8 cellular contexts compared by ENCODE assay signal in the genomic region with DNA sequence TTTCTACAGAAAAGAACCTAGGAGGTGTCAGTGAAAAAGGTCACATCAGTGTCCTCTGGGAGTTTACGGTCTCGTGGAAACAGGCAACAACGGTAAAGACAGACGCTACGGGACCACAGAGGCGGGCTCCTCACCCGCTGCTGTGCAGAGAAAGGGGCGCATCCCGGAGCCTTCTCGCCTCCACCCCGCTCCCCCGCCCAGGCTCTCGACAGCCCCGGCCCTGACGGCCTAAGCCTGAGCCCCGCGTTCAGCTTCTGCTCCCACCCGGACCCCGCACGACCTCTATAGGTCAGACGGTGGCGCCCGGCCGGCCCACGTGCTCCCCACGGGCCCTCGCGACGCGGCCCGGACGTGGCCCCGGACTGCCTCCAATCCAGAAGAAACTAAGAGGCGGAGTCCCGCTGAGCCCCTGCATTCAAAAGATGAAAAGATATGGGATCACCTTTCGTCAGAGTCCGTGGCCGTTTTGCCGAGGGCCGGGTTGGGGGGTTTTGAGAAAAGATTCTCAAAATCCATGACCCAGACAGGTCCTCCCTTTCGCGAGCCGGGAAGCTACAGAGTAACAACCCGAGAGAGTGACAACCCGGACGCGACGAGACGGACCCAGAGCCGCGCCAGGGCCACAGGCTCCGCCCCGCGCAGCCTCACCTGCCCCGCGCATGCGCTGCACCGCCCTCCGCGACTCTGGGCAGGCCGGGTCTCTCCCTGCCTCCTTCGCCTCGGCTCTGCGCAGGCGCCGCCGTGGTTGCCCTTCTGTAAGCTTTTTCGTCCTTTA. TPM values are rescaled to one million over a fixed set of nuclear protein-coding genes. Genes with fewer than 3 reads are reported as not detected.
DNase-seq lines count a peak whose midpoint lies in the region; ATAC-seq, FAIRE-seq and TF ChIP-seq lines count a peak whose summit lies in the region.

TSS of gene ZC3H8 (minus strand) at position 577 of the 775 bp plus-strand sequence. CDS start at position 516, 61 bp downstream.

- H3K9ac ChIP-seq in HUES48 (ENCODE audit: low read depth, low read length) (peak within 1 kb of the TSS; percentile 65), NT2/D1 (ENCODE audit: insufficient read length, low read depth) (peak within 1 kb of the TSS; percentile 34), H1 (replicated peaks in 1 of 4; ENCODE audit: extremely low read depth in 1 of 4, low read depth in 3 of 4, low read length in 3 of 4) (peak within 1 kb of the TSS; percentile 30 to 71 (median 49)), mesendoderm (ENCODE audit: low read length) (peak within 1 kb of the TSS; percentile 90)

- H3K4me3 ChIP-seq in HUES48 (ENCODE audit: low read depth, low read length): peak within 1 kb of the TSS; percentile 91
- H3K4me3 ChIP-seq in NT2/D1 (ENCODE audit: insufficient read length, low read depth): peak within 1 kb of the TSS; percentile 63
- H3K4me3 ChIP-seq in H1 (ENCODE audit: extremely low read depth in 1 of 4, insufficient read depth in 2 of 4, low read depth in 3 of 4, low read length in 4 of 4): peak within 1 kb of the TSS; percentile 75 to 83 (median 80)
- H3K4me3 ChIP-seq in mesendoderm (ENCODE audit: low read length): peak within 1 kb of the TSS; percentile 77

- H3K23ac ChIP-seq in H1 (ENCODE audit: insufficient read length) (no peak within 1 kb of the TSS), mesendoderm (ENCODE audit: low read length) (peak within 1 kb of the TSS; percentile 70)

- H3K18ac ChIP-seq in H1 (ENCODE audit: extremely low read depth, low read length) (no peak within 1 kb of the TSS), mesendoderm (ENCODE audit: low read length) (peak within 1 kb of the TSS; percentile 46)

- H3K4ac ChIP-seq in H1 (replicated peaks; ENCODE audit: insufficient read length, low read depth, low read length): no peak within 1 kb of the TSS
- H3K4ac ChIP-seq in mesendoderm (ENCODE audit: low read depth, low read length): no peak within 1 kb of the TSS

- H2AK5ac ChIP-seq in H1 (ENCODE audit: low read depth, low read length): no peak within 1 kb of the TSS
- H2AK5ac ChIP-seq in mesendoderm (ENCODE audit: low read length): no peak within 1 kb of the TSS

- DNase-seq in D341Med (ENCODE audit: low spot score) (peak; percentile 100), NT2/D1 (ENCODE audit: low read depth, low spot score) (peak; percentile 88), H1 (ENCODE audit: low read depth in 1 of 2, low spot score in 2 of 2) (peak; percentile 70 to 97), mesendoderm (peak; percentile 94)
- DNase-seq in activated CD8-positive, alpha-beta memory T cell treated with anti-CD3 and anti-CD28 coated beads, Interleukin-2, amount 10 ng/mL, durations not matched to agents 7 days and 5 days: peak; percentile 97
- peak; percentile 86 for DNase-seq in stimulated activated CD8-positive, alpha-beta memory T cell treated with anti-CD3 and anti-CD28 coated beads, Interleukin-15, amount 100 ng/mL, for 1 hour (ENCODE audit: low read depth)

- H3K36me3 ChIP-seq in HUES48 (ENCODE audit: control insufficient read depth, insufficient read depth, low read length) (no peaks in the 10 kb centered on the region), NT2/D1 (ENCODE audit: insufficient read depth, insufficient read length, low read length) (peaks cover 11% of the 10 kb centered on the region), H1 (ENCODE audit: control insufficient read depth in 2 of 4, insufficient read depth in 4 of 4, low read length in 3 of 4) (no peaks in the 10 kb centered on the region), mesendoderm (ENCODE audit: control insufficient read depth, insufficient read depth, low read length) (no peaks in the 10 kb centered on the region)

- H2BK5ac ChIP-seq in H1 (ENCODE audit: low read depth, low read length) (no peak within 1 kb of the TSS), mesendoderm (ENCODE audit: low read length) (no peak within 1 kb of the TSS)

- no peak; a peak in 1 of 4 replicates for TF ChIP-seq RAD21 in H1 (IDR thresholded peaks at IDR 0.05 in 1 of 2, conservative IDR thresholded peaks at IDR 0.05 in 1 of 2; ENCODE audit: low read depth in 2 of 2, low read length in 2 of 2)

- no peak within 1 kb of the TSS for H2BK20ac ChIP-seq in H1 (ENCODE audit: low read length)

- H3K27ac Mint-ChIP-seq in activated CD8-positive, alpha-beta memory T cell treated with anti-CD3 and anti-CD28 coated beads, Interleukin-2, amount 10 ng/mL, durations not matched to agents 7 days and 5 days: peak within 1 kb of the TSS; percentile 90

- H2BK15ac ChIP-seq in H1 (ENCODE audit: low read length) (no peak within 1 kb of the TSS), mesendoderm (replicated peaks; ENCODE audit: low read depth) (no peak within 1 kb of the TSS)

- no peak within 1 kb of the TSS for H2BK120ac ChIP-seq in H1 (replicated peaks; ENCODE audit: low read depth, low read length)
- H2BK120ac ChIP-seq in mesendoderm (ENCODE audit: low read depth, low read length): no peak within 1 kb of the TSS

- no peak within 1 kb of the TSS for H4K91ac ChIP-seq in H1 (replicated peaks; ENCODE audit: insufficient read length, low read length)

- TF ChIP-seq POLR2A in H1 (IDR thresholded peaks at IDR 0.05; ENCODE audit: control extremely low read depth in 1 of 2, low read depth in 2 of 2, low read length in 2 of 2): peak in 1 of 2 experiments; percentile 74; a peak in 2 of 3 replicates

- H3K27me3 ChIP-seq in HUES48 (ENCODE audit: control insufficient read depth, insufficient read depth, low read length): no peaks in the 10 kb centered on the region
- no peaks in the 10 kb centered on the region for H3K27me3 ChIP-seq in NT2/D1 (ENCODE audit: insufficient read depth, insufficient read length)
- H3K27me3 ChIP-seq in H1 (replicated peaks in 1 of 4; ENCODE audit: control insufficient read depth in 3 of 4, extremely low read depth in 1 of 4, insufficient read depth in 3 of 4, low read length in 3 of 4): no peaks in the 10 kb centered on the region
- no peaks in the 10 kb centered on the region for H3K27me3 ChIP-seq in mesendoderm (ENCODE audit: insufficient read depth, low read length, poor library complexity)

- H3K9me3 ChIP-seq in HUES48 (ENCODE audit: control insufficient read depth, insufficient read depth, low read length) (no peaks in the 10 kb centered on the region), NT2/D1 (ENCODE audit: insufficient read depth, low read length) (no peaks in the 10 kb centered on the region), H1 (ENCODE audit: insufficient read depth in 2 of 2, low read depth in 1 of 2, low read length in 1 of 2) (no peaks in the 10 kb centered on the region)

- H3K56ac ChIP-seq in H1 (replicated peaks; ENCODE audit: insufficient read length, low read depth, low read length): no peak within 1 kb of the TSS
- H3K56ac ChIP-seq in mesendoderm (ENCODE audit: low read length): peak within 1 kb of the TSS; percentile 91

- H2AFZ ChIP-seq in H1 (ENCODE audit: low read length): peak within 1 kb of the TSS; percentile 34

- WGBS in H1 (ENCODE audit: extremely low coverage in 1 of 2, insufficient coverage in 1 of 2, insufficient read length in 1 of 2, insufficient replicate concordance in 2 of 2, low coverage in 1 of 2, low lambda C conversion rate in 2 of 2, missing lambda C conversion rate in 1 of 2), 2 experiments: 1% methylated on average over 50 of the region's 68 CpGs; no CpG with 5 or more reads in 1 of the 2 experiments
- WGBS in mesendoderm (ENCODE audit: extremely low coverage, insufficient coverage, low lambda C conversion rate): no CpG with 5 or more reads among the region's 68 CpGs

- POLR2A ChIA-PET in H1 (lab: Charles Lee; ENCODE audit: partially characterized antibody): interaction anchor here (0.6 to 3.2 kb wide), 7 partner anchors 11 to 290 kb away, joined by 3 to 16 read pairs (median 4); partner anchors contain the start of gene FBLN7

- peak within 1 kb of the TSS; percentile 73 to 77 for H3K4me2 ChIP-seq in H1 (ENCODE audit: insufficient read depth in 1 of 2, low read depth in 2 of 2, low read length in 2 of 2)
- peak within 1 kb of the TSS; percentile 94 for H3K4me2 ChIP-seq in mesendoderm (ENCODE audit: low read length)

- H4K8ac ChIP-seq in H1 (ENCODE audit: extremely low read depth, insufficient read depth, low read length) (peak within 1 kb of the TSS; percentile 68; the same call in 1 of the 2 replicates), mesendoderm (ENCODE audit: low read depth, low read length) (peak within 1 kb of the TSS; percentile 30)

- no peaks in the 10 kb centered on the region; the same call in 1 of the 2 replicates for H3K23me2 ChIP-seq in H1 (ENCODE audit: low read depth, low read length)

- peaks cover 7% of the 10 kb centered on the region for H3K4me1 ChIP-seq in HUES48 (ENCODE audit: control insufficient read depth, insufficient read depth, low read length)
- no peaks in the 10 kb centered on the region for H3K4me1 ChIP-seq in NT2/D1 (ENCODE audit: insufficient read depth, insufficient read length)
- H3K4me1 ChIP-seq in H1 (replicated peaks in 1 of 4; ENCODE audit: control insufficient read depth in 3 of 4, insufficient read depth in 4 of 4, low read length in 3 of 4): peaks cover 0 to 2% (median 0%) of the 10 kb centered on the region in 4 experiments; a peak in 1 of 7 replicates
- H3K4me1 ChIP-seq in mesendoderm (ENCODE audit: control insufficient read depth, low read depth, low read length): peaks cover 2% of the 10 kb centered on the region

- peak within 1 kb of the TSS; percentile 84 for H3K4me3 Mint-ChIP-seq in activated CD8-positive, alpha-beta memory T cell treated with anti-CD3 and anti-CD28 coated beads, Interleukin-2, amount 10 ng/mL, durations not matched to agents 7 days and 5 days

- TF ChIP-seq EP300 in H1 (IDR thresholded peaks at IDR 0.05; ENCODE audit: borderline replicate concordance in 1 of 2, low read depth in 2 of 2, low read length in 2 of 2): 0 out of 3 replicates have a peak, but pooled peaks of 1 of the 2 experiments have one; percentile 7

- CTCF ChIA-PET in activated CD8-positive, alpha-beta memory T cell treated with anti-CD3 and anti-CD28 coated beads, Interleukin-2, amount 10 ng/mL, durations not matched to agents 7 days and 5 days (lab: Charles Lee): interaction anchor here (0.7 to 2.9 kb wide), 9 partner anchors 12 to 283 kb away, joined by 3 to 11 read pairs (median 4); partner anchors contain the start of genes RGPD8 and TMEM87B
- CTCF ChIA-PET in H1 (lab: Charles Lee; ENCODE audit: partially characterized antibody): interaction anchor here (0.6 to 1.3 kb wide), 6 partner anchors 9 to 328 kb away, joined by 3 to 8 read pairs (median 3); no protein-coding TSS in a partner anchor

- no peaks in the 10 kb centered on the region for H3K27me3 Mint-ChIP-seq in activated CD8-positive, alpha-beta memory T cell treated with anti-CD3 and anti-CD28 coated beads, Interleukin-2, amount 10 ng/mL, durations not matched to agents 7 days and 5 days

- no peak within 1 kb of the TSS for H2BK12ac ChIP-seq in H1 (ENCODE audit: low read depth, low read length)

- H3K4me1 Mint-ChIP-seq in activated CD8-positive, alpha-beta memory T cell treated with anti-CD3 and anti-CD28 coated beads, Interleukin-2, amount 10 ng/mL, durations not matched to agents 7 days and 5 days: peaks cover 29% of the 10 kb centered on the region

- H3K79me2 ChIP-seq in H1 (ENCODE audit: control insufficient read depth in 1 of 2, insufficient read depth in 2 of 2, low read length in 2 of 2) (peaks cover 0 to 7% of the 10 kb centered on the region in 2 experiments; a peak in 1 of 4 replicates), mesendoderm (ENCODE audit: control insufficient read depth, insufficient read depth, low read length) (peaks cover 1% of the 10 kb centered on the region)

- H3K79me1 ChIP-seq in H1 (ENCODE audit: low read depth, low read length): no peaks in the 10 kb centered on the region
- H3K79me1 ChIP-seq in mesendoderm (ENCODE audit: low read length): peaks cover 3% of the 10 kb centered on the region

- H4K5ac ChIP-seq in H1 (ENCODE audit: insufficient read length, low read depth, low read length) (no peak within 1 kb of the TSS), mesendoderm (ENCODE audit: low read length) (no peak within 1 kb of the TSS)

- no peak for FAIRE-seq in H1 (lab: Jason Lieb, UNC)

- no peaks in the 10 kb centered on the region for H3K9me3 Mint-ChIP-seq in activated CD8-positive, alpha-beta memory T cell treated with anti-CD3 and anti-CD28 coated beads, Interleukin-2, amount 10 ng/mL, durations not matched to agents 7 days and 5 days (ENCODE audit: low read depth)

- no peak within 1 kb of the TSS for H3K14ac ChIP-seq in H1 (ENCODE audit: insufficient read length)

- ATAC-seq in GM21390 (IDR thresholded peaks at IDR 0.05; ENCODE audit: unreplicated experiment): peak; percentile 89
- peak; percentile 95 for ATAC-seq in activated CD8-positive, alpha-beta memory T cell treated with anti-CD3 and anti-CD28 coated beads, Interleukin-2, amount 10 ng/mL, durations not matched to agents 7 days and 5 days

- no peak for TF ChIP-seq CTCF in H1 (IDR thresholded peaks at IDR 0.05; ENCODE audit: control extremely low read depth in 1 of 3, insufficient read depth in 1 of 3, low read depth in 1 of 3, low read length in 3 of 3)

- peaks cover 4% of the 10 kb centered on the region for H3K36me3 Mint-ChIP-seq in activated CD8-positive, alpha-beta memory T cell treated with anti-CD3 and anti-CD28 coated beads, Interleukin-2, amount 10 ng/mL, durations not matched to agents 7 days and 5 days

- H4K20me1 ChIP-seq in H1 (replicated peaks in 1 of 2; ENCODE audit: control insufficient read depth in 1 of 2, insufficient read depth in 2 of 2, low read length in 2 of 2): no peaks in the 10 kb centered on the region

- H3K27ac ChIP-seq in HUES48 (ENCODE audit: low read depth, low read length) (peak within 1 kb of the TSS; percentile 78), H1 (ENCODE audit: low read depth, low read length) (no peak within 1 kb of the TSS), mesendoderm (ENCODE audit: low read depth, low read length) (peak within 1 kb of the TSS; percentile 67)

RNA-seq across cellular contexts. Expression of gene ZC3H8, which starts in this region (rescaled TPM):
- total RNA-seq in activated CD8-positive, alpha-beta memory T cell treated with anti-CD3 and anti-CD28 coated beads, Interleukin-2, amount 10 ng/mL, durations not matched to agents 7 days and 5 days: 10 to 100 TPM; 10.5 to 16.0 TPM
- 7.1 and 8.8 TPM in 2 replicates for total RNA-seq in H1 (2021; fragmentation: NEBNext Ultra II Directional; extraction: Animal tissue kit (Norgen Biotek cat#: 25700))
- 0.66 and 1.9 TPM in 2 replicates for polyA plus RNA-seq in H1 (2011; rRNA removed)
- 4.3 TPM for polyA plus RNA-seq in H1 (2011; cell fraction: cytosol; rRNA removed)
- polyA plus RNA-seq in H1 (2011; cell fraction: nucleus; rRNA removed): 1.3 TPM
- polyA plus RNA-seq in H1 (2012, experiment 1 of 2): 4.8 to 10.4 TPM (median 6.2 TPM) in 4 replicates
- 0.88 TPM for polyA plus RNA-seq in H1 (2012, experiment 2 of 2)
- 17.9 TPM for polyA plus RNA-seq in H1 (2013, experiment 1 of 2)
- polyA plus RNA-seq in H1 (2013, experiment 2 of 2): 16.3 TPM
- 0.63 and 1.1 TPM in 2 replicates for polyA minus RNA-seq in H1 (2011; rRNA and poly(A)+ RNA removed)
- 0.73 TPM for polyA minus RNA-seq in H1 (2011; cell fraction: cytosol; rRNA and poly(A)+ RNA removed)
- polyA minus RNA-seq in H1 (2011; cell fraction: nucleus; rRNA and poly(A)+ RNA removed): 2.7 TPM
- polyA plus RNA-seq in mesendoderm (2013, experiment 1 of 2): 20.6 TPM
- 16.9 TPM for polyA plus RNA-seq in mesendoderm (2013, experiment 2 of 2)

Comparison
In these comparisons a context has a peak if more than half of its experiments do, and no peak if none do; other contexts are left out.
1. H3K9ac ChIP-seq: peak in every context shown above with its lines; median percentile 90 in mesendoderm; 65 in HUES48; 49 in H1; 34 in NT2/D1.